27 cellular contexts compared by ENCODE assay signal in the genomic region with DNA sequence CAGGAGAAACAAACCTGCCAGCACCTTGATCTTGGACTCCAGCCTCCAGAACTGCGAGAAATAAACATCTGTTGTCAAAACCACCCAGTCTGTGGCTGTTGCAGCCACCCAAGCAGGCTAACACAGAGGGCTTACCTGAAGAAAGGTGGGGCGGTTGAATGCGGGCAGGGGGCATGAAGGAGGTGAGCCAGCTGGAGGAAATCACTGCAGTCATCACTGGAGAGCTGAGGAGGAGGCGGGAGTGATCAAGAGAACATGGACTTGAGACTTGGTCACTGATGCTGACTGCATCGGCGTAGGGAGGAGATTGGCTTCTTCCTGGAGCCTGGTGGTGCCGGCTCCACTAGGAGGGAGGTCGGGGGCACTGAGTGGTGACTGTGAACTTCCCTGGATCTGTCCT. TPM values are rescaled to one million over a fixed set of nuclear protein-coding genes. Genes with fewer than 3 reads are reported as not detected.
DNase-seq lines count a peak whose midpoint lies in the region; ATAC-seq, FAIRE-seq and TF ChIP-seq lines count a peak whose summit lies in the region.
"Had no signal": no experiment of that assay in that cellular context is flagged by ENCODE, and none has a peak within 500 bp of the region (broad histone marks: within the 10 kb centered on the region; RNA-seq: fewer than 3 reads in every experiment).

No MANE protein-coding gene starts in this region.

- H3K9me3 ChIP-seq in IMR-90 (ENCODE audit: control insufficient read depth, insufficient read depth, low read length) (no peaks in the 10 kb centered on the region), H1 (ENCODE audit: insufficient read depth in 2 of 2, low read depth in 1 of 2, low read length in 1 of 2) (no peaks in the 10 kb centered on the region), sigmoid colon (no peaks in the 10 kb centered on the region), tibial artery (no peaks in the 10 kb centered on the region)
- H3K9me3 ChIP-seq: Caco-2, MG63, SJSA1 had no signal

- WGBS in IMR-90 (ENCODE audit: extremely low coverage in 2 of 2, insufficient read length in 1 of 2), 2 experiments, result no CpG with 5 or more reads among the region's 8 CpGs
- 93% methylated on average over 8 of the region's 8 CpGs; no CpG with 5 or more reads in 1 of the 2 experiments for WGBS in H1 (ENCODE audit: extremely low coverage in 1 of 2, insufficient coverage in 1 of 2, insufficient read length in 1 of 2, insufficient replicate concordance in 2 of 2, low coverage in 1 of 2, low lambda C conversion rate in 2 of 2, missing lambda C conversion rate in 1 of 2), 2 experiments
- WGBS in sigmoid colon, 2 donors, result 90 to 93% methylated on average over 8 of the region's 8 CpGs

- BruUV-seq in IMR-90 (replicated peaks; lab: Mats Ljungman, UMichigan), result no TSS peak

- no peaks in the 10 kb centered on the region for H3K9me1 ChIP-seq in IMR-90 (ENCODE audit: insufficient read depth, low read length)

- ATAC-seq in IMR-90 (ENCODE audit: low read depth), result no peak
- ATAC-seq in GM18858 (IDR thresholded peaks at IDR 0.05; ENCODE audit: unreplicated experiment), result no peak
- ATAC-seq: GM12878, PC-3, Right ventricle myocardium inferior had no signal

- H3K27ac ChIP-seq in IMR-90 (ENCODE audit: insufficient read depth, low read length), result no peak overlapping the region
- H3K27ac ChIP-seq in H1 (ENCODE audit: low read depth, low read length), result no peak overlapping the region
- H3K27ac ChIP-seq in sigmoid colon, result no peak overlapping the region
- H3K27ac ChIP-seq in tibial artery, result peak overlapping the region; percentile 26 to 98
- H3K27ac ChIP-seq: SJSA1 had no signal

- peak overlapping the region; percentile 71 for H2AK9ac ChIP-seq in IMR-90 (replicated peaks; ENCODE audit: low read depth, low read length, poor library complexity)

- in situ Hi-C loops in IMR-90 (cut with MboI; ENCODE audit: low sequenced_read_pairs), result no loop called here

- H2BK12ac ChIP-seq in H1 (ENCODE audit: low read depth, low read length), result 0 out of 2 replicates have a peak overlapping the region, but pooled peaks have one; percentile 60

- no peaks in the 10 kb centered on the region for H3K36me3 ChIP-seq in IMR-90 (ENCODE audit: control insufficient read depth, insufficient read depth, low read length)
- no peaks in the 10 kb centered on the region for H3K36me3 ChIP-seq in H1 (ENCODE audit: control insufficient read depth in 2 of 4, insufficient read depth in 4 of 4, low read length in 3 of 4)
- H3K36me3 ChIP-seq in sigmoid colon, result no peaks in the 10 kb centered on the region
- no peaks in the 10 kb centered on the region for H3K36me3 ChIP-seq in tibial artery
- H3K36me3 ChIP-seq: MG63, SJSA1 had no signal

- TF ChIP-seq CTCF in IMR-90 (conservative IDR thresholded peaks at IDR 0.05; ENCODE audit: low read depth, low read length) (no peak), H1 (IDR thresholded peaks at IDR 0.05; ENCODE audit: control extremely low read depth in 1 of 3, insufficient read depth in 1 of 3, low read depth in 1 of 3, low read length in 3 of 3) (no peak), sigmoid colon (IDR thresholded peaks at IDR 0.05) (no peak), tibial artery (IDR thresholded peaks at IDR 0.05) (no peak)

- H4K91ac ChIP-seq in IMR-90 (ENCODE audit: insufficient read depth, low read depth, low read length), result peak overlapping the region; percentile 49; the same call in 1 of the 2 replicates
- no peak overlapping the region for H4K91ac ChIP-seq in H1 (replicated peaks; ENCODE audit: insufficient read length, low read length)

- FAIRE-seq in H1 (lab: Jason Lieb, UNC), result no peak
- FAIRE-seq: GM12878 had no signal

- no peak overlapping the region for H3K4me2 ChIP-seq in IMR-90 (ENCODE audit: low read depth, low read length)
- H3K4me2 ChIP-seq in H1 (ENCODE audit: insufficient read depth in 1 of 2, low read depth in 2 of 2, low read length in 2 of 2), result no peak overlapping the region

- dilution Hi-C loops in IMR-90 (cut with HindIII; ENCODE audit: low sequenced_read_pairs, unreplicated experiment), result no loop called here

- no peaks in the 10 kb centered on the region for H3K79me2 ChIP-seq in H1 (ENCODE audit: control insufficient read depth in 1 of 2, insufficient read depth in 2 of 2, low read length in 2 of 2)

- H4K20me1 ChIP-seq in IMR-90 (ENCODE audit: insufficient read depth, low read length) (no peaks in the 10 kb centered on the region), H1 (replicated peaks in 1 of 2; ENCODE audit: control insufficient read depth in 1 of 2, insufficient read depth in 2 of 2, low read length in 2 of 2) (no peaks in the 10 kb centered on the region)

- H2BK120ac ChIP-seq in IMR-90 (ENCODE audit: low read depth, low read length), result peak overlapping the region; percentile 27; the same call in 1 of the 2 replicates
- no peak overlapping the region for H2BK120ac ChIP-seq in H1 (replicated peaks; ENCODE audit: low read depth, low read length)

- H2AK5ac ChIP-seq in IMR-90 (ENCODE audit: low read depth, low read length) (peak overlapping the region; percentile 23; the same call in 1 of the 2 replicates), H1 (ENCODE audit: low read depth, low read length) (no peak overlapping the region)

- H2BK5ac ChIP-seq in IMR-90 (ENCODE audit: low read depth, low read length, poor library complexity, severe bottlenecking) (no peak overlapping the region), H1 (ENCODE audit: low read depth, low read length) (0 out of 2 replicates have a peak overlapping the region, but pooled peaks have one; percentile 35)

- H3K23ac ChIP-seq in IMR-90 (ENCODE audit: low read depth, low read length) (no peak overlapping the region), H1 (ENCODE audit: insufficient read length) (no peak overlapping the region)

- peak overlapping the region; percentile 9 for H2AFZ ChIP-seq in IMR-90 (replicated peaks; ENCODE audit: low read length, poor library complexity)
- H2AFZ ChIP-seq in H1 (ENCODE audit: low read length), result peak overlapping the region; percentile 4; the same call in 1 of the 2 replicates

- H3K56ac ChIP-seq in IMR-90 (ENCODE audit: extremely low read depth, insufficient read depth, low read length), result no peak overlapping the region
- H3K56ac ChIP-seq in H1 (replicated peaks; ENCODE audit: insufficient read length, low read depth, low read length), result no peak overlapping the region

- TF ChIP-seq POLR2A in IMR-90 (IDR thresholded peaks at IDR 0.05; ENCODE audit: low read depth, low read length) (no peak), H1 (IDR thresholded peaks at IDR 0.05; ENCODE audit: control extremely low read depth in 1 of 2, low read depth in 2 of 2, low read length in 2 of 2) (no peak), sigmoid colon (IDR thresholded peaks at IDR 0.05) (no peak)

- H3K79me1 ChIP-seq in IMR-90 (ENCODE audit: low read depth in 1 of 2, low read length in 2 of 2), result no peaks in the 10 kb centered on the region
- H3K79me1 ChIP-seq in H1 (ENCODE audit: low read depth, low read length), result no peaks in the 10 kb centered on the region

- POLR2A ChIA-PET in IMR-90 (lab: Charles Lee; ENCODE audit: unreplicated experiment), result no interaction called here
- POLR2A ChIA-PET in H1 (lab: Charles Lee; ENCODE audit: partially characterized antibody), result interaction anchor here (1.2 to 1.8 kb wide), 2 partner anchors 8 to 280 kb away, joined by 3 to 5 read pairs; partner anchors contain the start of gene NCL

- H2BK20ac ChIP-seq in IMR-90 (ENCODE audit: low read depth, low read length) (no peak overlapping the region), H1 (ENCODE audit: low read length) (no peak overlapping the region)

- DNase-seq in IMR-90, result no peak
- DNase-seq in H1 (ENCODE audit: low read depth in 1 of 2, low spot score in 2 of 2), result no peak
- peak; percentile 33 for DNase-seq in sigmoid colon
- no peak for DNase-seq in tibial artery
- no peak for DNase-seq in activated CD4-positive, CD25-positive, alpha-beta regulatory T cell treated with anti-CD3 and anti-CD28 coated beads, Interleukin-2, amount 50 U/mL, for 72 hours
- DNase-seq in COR-L47 (lab: John Stamatoyannopoulos, UW), result no peak
- DNase-seq: C1 segment of cervical spinal cord; Caco-2; CD4-positive, alpha-beta memory T cell; GDM1; KBM-7; MG63; NCI-H1105 treated with DMSO at 0.1 percent for 48 hours; NCI-H146; NCI-H1930; NCI-H2107; NCI-H446; NCI-H524 treated with DMSO at 0.1 percent for 48 hours; NCI-H774; PC-3 had no signal

- H3K14ac ChIP-seq in IMR-90 (replicated peaks; ENCODE audit: low read depth, low read length) (0 out of 2 replicates have a peak overlapping the region, but pooled peaks have one; percentile 25), H1 (ENCODE audit: insufficient read length) (no peak overlapping the region)

- TF ChIP-seq RAD21 in IMR-90 (IDR thresholded peaks at IDR 0.05; ENCODE audit: low read length) (no peak), H1 (IDR thresholded peaks at IDR 0.05 in 1 of 2, conservative IDR thresholded peaks at IDR 0.05 in 1 of 2; ENCODE audit: low read depth in 2 of 2, low read length in 2 of 2) (no peak)

- H3K4me1 ChIP-seq in IMR-90 (ENCODE audit: control insufficient read depth, insufficient read depth, low read length), result peaks cover 10% of the 10 kb centered on the region
- peaks cover 3 to 10% (median 6%) of the 10 kb centered on the region in 4 experiments; a peak in 6 of 7 replicates for H3K4me1 ChIP-seq in H1 (replicated peaks in 1 of 4; ENCODE audit: control insufficient read depth in 3 of 4, insufficient read depth in 4 of 4, low read length in 3 of 4)
- H3K4me1 ChIP-seq in sigmoid colon, result peaks cover 0 to 18% (median 13%) of the 10 kb centered on the region in 4 donors
- H3K4me1 ChIP-seq in tibial artery, result peaks cover 0 to 82% (median 46%) of the 10 kb centered on the region in 4 donors
- H3K4me1 ChIP-seq: Caco-2 had no signal

- H4K8ac ChIP-seq in IMR-90 (ENCODE audit: low read depth in 2 of 2, low read length in 2 of 2), result no peak overlapping the region
- no peak overlapping the region for H4K8ac ChIP-seq in H1 (ENCODE audit: extremely low read depth, insufficient read depth, low read length)

- no peak overlapping the region for H3K18ac ChIP-seq in IMR-90 (ENCODE audit: low read depth, low read length)
- no peak overlapping the region for H3K18ac ChIP-seq in H1 (ENCODE audit: extremely low read depth, low read length)

- CTCF ChIA-PET in IMR-90 (lab: Yijun Ruan, JAX), result no interaction called here
- CTCF ChIA-PET in H1 (lab: Charles Lee; ENCODE audit: partially characterized antibody), result interaction anchor here (1.4 to 2.8 kb wide), 2 partner anchors 9 to 14 kb away, joined by 4 to 12 read pairs; partner anchors contain the start of gene ARMC9

- intact Hi-C loops in IMR-90 (cut with micrococcal nuclease), result no loop called here
- intact Hi-C loops in sigmoid colon (cut with DNase I), result no loop called here
- intact Hi-C loops in tibial artery (cut with DNase I; ENCODE audit: low total_unique reads), result no loop called here

- TF ChIP-seq EP300 in H1 (IDR thresholded peaks at IDR 0.05; ENCODE audit: borderline replicate concordance in 1 of 2, low read depth in 2 of 2, low read length in 2 of 2), result no peak
- no peak for TF ChIP-seq EP300 in sigmoid colon (IDR thresholded peaks at IDR 0.05)

- H2BK15ac ChIP-seq in IMR-90 (ENCODE audit: low read depth, low read length), result no peak overlapping the region; the same call in 2 of the 3 replicates
- H2BK15ac ChIP-seq in H1 (ENCODE audit: low read length), result no peak overlapping the region; the same call in 1 of the 2 replicates

- H3K27me3 ChIP-seq in IMR-90 (ENCODE audit: control insufficient read depth, insufficient read depth, low read length) (no peaks in the 10 kb centered on the region), H1 (replicated peaks in 1 of 4; ENCODE audit: control insufficient read depth in 3 of 4, extremely low read depth in 1 of 4, insufficient read depth in 3 of 4, low read length in 3 of 4) (no peaks in the 10 kb centered on the region), sigmoid colon (no peaks in the 10 kb centered on the region), tibial artery (no peaks in the 10 kb centered on the region)
- H3K27me3 ChIP-seq: MG63, SJSA1 had no signal

- H3K4me3 ChIP-seq in IMR-90 (ENCODE audit: insufficient read depth, low read depth, low read length) (no peak overlapping the region), H1 (ENCODE audit: extremely low read depth in 1 of 4, insufficient read depth in 2 of 4, low read depth in 3 of 4, low read length in 4 of 4) (no peak overlapping the region), sigmoid colon (no peak overlapping the region), tibial artery (no peak overlapping the region)
- H3K4me3 ChIP-seq: GM12878, MG63, SJSA1 had no signal

- peak overlapping the region; percentile 7; the same call in 1 of the 2 replicates for H3K4ac ChIP-seq in IMR-90 (ENCODE audit: low read depth, low read length)
- no peak overlapping the region for H3K4ac ChIP-seq in H1 (replicated peaks; ENCODE audit: insufficient read length, low read depth, low read length)

- H4K5ac ChIP-seq in IMR-90 (ENCODE audit: low read depth, low read length) (no peak overlapping the region), H1 (ENCODE audit: insufficient read length, low read depth, low read length) (no peak overlapping the region)

- H3K23me2 ChIP-seq in H1 (ENCODE audit: low read depth, low read length), result no peaks in the 10 kb centered on the region

- H3K9ac ChIP-seq in IMR-90 (ENCODE audit: low read depth, low read length) (no peak overlapping the region), H1 (replicated peaks in 1 of 4; ENCODE audit: extremely low read depth in 1 of 4, low read depth in 3 of 4, low read length in 3 of 4) (no peak overlapping the region)

RNA-seq across cellular contexts. Expression of gene ARMC9, which starts 14.6 kb away (rescaled TPM):
- total RNA-seq in IMR-90 (2012; rRNA removed), result 39.4 and 46.6 TPM in 2 replicates
- polyA plus RNA-seq in IMR-90 (2012; rRNA removed), result 33.6 and 36.0 TPM in 2 replicates
- 29.9 and 42.2 TPM in 2 replicates for polyA plus RNA-seq in IMR-90 (2012; cell fraction: cytosol; rRNA removed)
- polyA plus RNA-seq in IMR-90 (2012; cell fraction: nucleus; rRNA removed; ENCODE audit: low replicate concordance), result 46.6 and 56.9 TPM in 2 replicates
- total RNA-seq in H1 (2021; fragmentation: NEBNext Ultra II Directional; extraction: Animal tissue kit (Norgen Biotek cat#: 25700)), result 33.0 and 36.1 TPM in 2 replicates
- 17.6 and 23.2 TPM in 2 replicates for polyA plus RNA-seq in H1 (2011; rRNA removed)
- 33.4 TPM for polyA plus RNA-seq in H1 (2011; cell fraction: cytosol; rRNA removed)
- polyA plus RNA-seq in H1 (2011; cell fraction: nucleus; rRNA removed), result 36.4 TPM
- 21.9 to 31.6 TPM (median 26.4 TPM) in 4 replicates for polyA plus RNA-seq in H1 (2012, experiment 1 of 2)
- 10.4 TPM for polyA plus RNA-seq in H1 (2012, experiment 2 of 2)
- polyA plus RNA-seq in H1 (2013, experiment 1 of 2), result 18.3 TPM
- polyA plus RNA-seq in H1 (2013, experiment 2 of 2), result 18.4 TPM
- 65.7 and 72.1 TPM in 2 replicates for polyA minus RNA-seq in H1 (2011; rRNA and poly(A)+ RNA removed)
- polyA minus RNA-seq in H1 (2011; cell fraction: cytosol; rRNA and poly(A)+ RNA removed), result 23.5 TPM
- 48.2 TPM for polyA minus RNA-seq in H1 (2011; cell fraction: nucleus; rRNA and poly(A)+ RNA removed)
- 10 to 100 TPM; 24.3 to 95.3 (median 52.7) TPM for total RNA-seq in sigmoid colon
- polyA plus RNA-seq in sigmoid colon, result 1 to 10 TPM; 2.4 to 8.2 (median 3.0) TPM

RNA-seq across cellular contexts. Expression of gene HTR2B, which starts 59.0 kb away (rescaled TPM):
- 0.56 and 0.72 TPM in 2 replicates for total RNA-seq in IMR-90 (2012; rRNA removed)
- polyA plus RNA-seq in IMR-90 (2012; rRNA removed), result 0.23 and 0.26 TPM in 2 replicates
- polyA plus RNA-seq in IMR-90 (2012; cell fraction: cytosol; rRNA removed), result 0.02 and 0.11 TPM in 2 replicates
- 0.16 TPM in 1 of 2 replicates, not detected in the other for polyA plus RNA-seq in IMR-90 (2012; cell fraction: nucleus; rRNA removed; ENCODE audit: low replicate concordance)
- not detected in 2 replicates for total RNA-seq in H1 (2021; fragmentation: NEBNext Ultra II Directional; extraction: Animal tissue kit (Norgen Biotek cat#: 25700))
- polyA plus RNA-seq in H1 (2011; rRNA removed), result not detected in 2 replicates
- not detected for polyA plus RNA-seq in H1 (2011; cell fraction: cytosol; rRNA removed)
- polyA plus RNA-seq in H1 (2011; cell fraction: nucleus; rRNA removed), result not detected
- polyA plus RNA-seq in H1 (2012, experiment 1 of 2), result not detected in 4 replicates
- polyA plus RNA-seq in H1 (2012, experiment 2 of 2), result not detected
- not detected for polyA plus RNA-seq in H1 (2013, experiment 1 of 2)
- not detected for polyA plus RNA-seq in H1 (2013, experiment 2 of 2)
- polyA minus RNA-seq in H1 (2011; rRNA and poly(A)+ RNA removed), result not detected in 2 replicates
- polyA minus RNA-seq in H1 (2011; cell fraction: cytosol; rRNA and poly(A)+ RNA removed), result not detected
- not detected for polyA minus RNA-seq in H1 (2011; cell fraction: nucleus; rRNA and poly(A)+ RNA removed)
- 10 to 100 TPM in 3 of 4 donors, 1 to 10 TPM in 1; 2.1 to 18.3 (median 15.4) TPM for total RNA-seq in sigmoid colon
- under 1 TPM in 2 of 3 donors, not detected in 1; 0.23 to 0.73 TPM for polyA plus RNA-seq in sigmoid colon
- total RNA-seq: A673; Caco-2; CD4-positive, alpha-beta memory T cell; H4; HT1080; PC-3; Right ventricle myocardium inferior had no signal

Comparison
In these comparisons a context has a peak if more than half of its experiments do, and no peak if none do; other contexts are left out.
1. H3K27ac ChIP-seq: peak in tibial artery (2 of 2); none in IMR-90 (single experiment), H1 (single experiment) and sigmoid colon (0 of 4).